In genomic region chr14:90331497-90332270, GRCh38 we compare ENCODE assay signal across 8 cellular contexts. TPM values are rescaled to one million over a fixed set of nuclear protein-coding genes. Genes with fewer than 3 reads are reported as not detected.
DNase-seq lines count a peak whose midpoint lies in the region; ATAC-seq lines count a peak whose summit lies in the region.

Gene NRDE2, minus strand, starts transcription at chr14:90331941. Its CDS starts 37 bp downstream, at chr14:90331904.

- ATAC-seq in GM21367 (IDR thresholded peaks at IDR 0.05; ENCODE audit: unreplicated experiment), result peak; percentile 94

- DNase-seq in COR-L47 (lab: John Stamatoyannopoulos, UW) (peak; percentile 98), HT1080 (ENCODE audit: low read depth) (peak; percentile 92), NOMO-1 (lab: John Stamatoyannopoulos, UW; ENCODE audit: unreplicated experiment in 2 of 2) (peak; percentile 95 to 96), lung microvascular endothelial cell (ENCODE audit: low read depth in 2 of 2) (peak; percentile 96 to 97)
- DNase-seq in activated CD8-positive, alpha-beta memory T cell treated with anti-CD3 and anti-CD28 coated beads for 24 hours, result peak; percentile 98
- DNase-seq in effector CD4-positive, alpha-beta T cell, result peak; percentile 80
- DNase-seq in stimulated activated CD4-positive, alpha-beta T cell treated with anti-CD3 and anti-CD28 coated beads, TNF-alpha, amount 100 ng/mL, for 4 hours (ENCODE audit: low read depth in 3 of 3), result peak; percentile 92 to 98 (median 95)

RNA-seq across cellular contexts. Expression of gene NRDE2, which starts in this region (rescaled TPM):
- total RNA-seq in HT1080 (2014; rRNA removed; shearing (Covaris generic)), result 9.7 and 16.4 TPM in 2 replicates
- 7.1 and 7.3 TPM in 2 replicates for polyA plus RNA-seq in HT1080 (2015; cell fraction: cytosol; rRNA removed)
- 25.2 and 31.7 TPM in 2 replicates for polyA plus RNA-seq in HT1080 (2015; cell fraction: nucleus; rRNA removed)
- total RNA-seq in lung microvascular endothelial cell, result 5.2 and 5.6 TPM in 2 replicates

Comparison
In these comparisons a context has a peak if more than half of its experiments do, and no peak if none do; other contexts are left out.
1. Peak in every context shown above with its lines: DNase-seq and ATAC-seq.